ENCODE assay signal across 22 cellular contexts in the genomic region with DNA sequence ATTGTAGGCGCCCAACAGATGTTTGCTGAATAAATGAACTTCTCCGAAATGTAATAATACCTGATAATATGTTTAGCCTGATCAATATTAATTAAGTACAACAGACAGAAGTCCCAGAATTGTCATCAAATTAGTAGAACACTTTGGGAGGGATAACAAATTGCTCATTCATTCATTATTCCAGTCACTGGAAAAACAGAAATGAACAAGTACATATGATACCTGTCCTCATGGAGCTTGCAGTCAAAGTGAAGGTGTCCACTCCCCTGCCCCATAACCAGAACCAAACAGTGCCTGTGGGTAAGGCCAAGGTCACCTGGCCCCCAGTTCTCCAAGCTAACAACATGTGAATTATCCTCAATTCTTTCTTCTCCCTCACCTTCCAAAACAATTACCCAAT. TPM values are rescaled to one million over a fixed set of nuclear protein-coding genes. Genes with fewer than 3 reads are reported as not detected.
DNase-seq lines count a peak whose midpoint lies in the region; ATAC-seq, FAIRE-seq and TF ChIP-seq lines count a peak whose summit lies in the region.
"Had no signal": no experiment of that assay in that cellular context is flagged by ENCODE, and none has a peak within 500 bp of the region (broad histone marks: within the 10 kb centered on the region; RNA-seq: fewer than 3 reads in every experiment).

No MANE protein-coding gene starts in this region.

- no peak for TF ChIP-seq CTCF in Caco-2 (IDR thresholded peaks at IDR 0.05; ENCODE audit: insufficient read depth in 1 of 2, low read depth in 1 of 2, low read length in 1 of 2, severe bottlenecking in 1 of 2, unreplicated experiment in 1 of 2)
- no peak for TF ChIP-seq CTCF in MM.1S (IDR thresholded peaks at IDR 0.05; ENCODE audit: low read length)
- no peak for TF ChIP-seq CTCF in K562 (IDR thresholded peaks at IDR 0.05 in 2 of 3, conservative IDR thresholded peaks at IDR 0.05 in 1 of 3; ENCODE audit: insufficient read depth in 2 of 3, low read depth in 1 of 3, low read length in 3 of 3)
- TF ChIP-seq CTCF in testis (IDR thresholded peaks at IDR 0.05) = no peak

- H3K36me3 ChIP-seq in Caco-2 (ENCODE audit: control insufficient read depth, insufficient read depth, low read length) (no peaks in the 10 kb centered on the region), MM.1S (replicated peaks; ENCODE audit: insufficient read depth, low read length) (no peaks in the 10 kb centered on the region), K562 (ENCODE audit: control insufficient read depth, insufficient read depth, low read length) (no peaks in the 10 kb centered on the region), testis (ENCODE audit: low read depth, missing control alignments) (no peaks in the 10 kb centered on the region)
- H3K36me3 ChIP-seq: BLaER1 had no signal

- peak overlapping the region; percentile 88 for H3K27ac Mint-ChIP-seq in Caco-2 (ENCODE audit: unreplicated experiment)
- peak overlapping the region; percentile 40 for H3K27ac Mint-ChIP-seq in stimulated activated memory B cell treated with anti-CD40 and anti-IgM and Interleukin-4, amounts not matched to agents 10 μg/mL and 1 μg/mL and 100 μg/mL, for 72 hours
- H3K27ac Mint-ChIP-seq: B cell; CD8-positive, alpha-beta T cell; GM23338 had no signal

- H3K4me3 ChIP-seq in Caco-2 (ENCODE audit: low read depth, low read length) = no peak overlapping the region
- H3K4me3 ChIP-seq in MM.1S (ENCODE audit: low read length) = peak overlapping the region; percentile 56
- no peak overlapping the region for H3K4me3 ChIP-seq in K562
- no peak overlapping the region for H3K4me3 ChIP-seq in testis
- H3K4me3 ChIP-seq: BLaER1, GM23338 had no signal

- FAIRE-seq in K562 (lab: Jason Lieb, UNC) = no peak
- FAIRE-seq: A204.1, D721Med had no signal

- H3K9me2 ChIP-seq in MM.1S (replicated peaks; ENCODE audit: insufficient read depth, low read length) = no peaks in the 10 kb centered on the region

- peak overlapping the region; percentile 94 for H3K27ac ChIP-seq in MM.1S (ENCODE audit: low read length)
- no peak overlapping the region for H3K27ac ChIP-seq in K562 (ENCODE audit: extremely low read depth, low read depth, low read length)
- no peak overlapping the region for H3K27ac ChIP-seq in testis
- H3K27ac ChIP-seq: 22Rv1, BLaER1, C4-2B had no signal

- H3K27me3 ChIP-seq in Caco-2 (replicated peaks; ENCODE audit: control insufficient read depth, insufficient read depth, low read length) (no peaks in the 10 kb centered on the region), MM.1S (replicated peaks; ENCODE audit: insufficient read depth, low read length) (no peaks in the 10 kb centered on the region), K562 (ENCODE audit: control insufficient read depth in 2 of 2, insufficient read depth in 2 of 2, low read length in 2 of 2) (no peaks in the 10 kb centered on the region), testis (no peaks in the 10 kb centered on the region)
- H3K27me3 ChIP-seq: BLaER1 had no signal

- H3K9me3 Mint-ChIP-seq in Caco-2 (ENCODE audit: unreplicated experiment) = no peaks in the 10 kb centered on the region
- peaks cover 6% of the 10 kb centered on the region for H3K9me3 Mint-ChIP-seq in stimulated activated memory B cell treated with anti-CD40 and anti-IgM and Interleukin-4, amounts not matched to agents 10 μg/mL and 1 μg/mL and 100 μg/mL, for 72 hours
- H3K9me3 Mint-ChIP-seq: CD4-positive, CD25-positive, alpha-beta regulatory T cell; CD8-positive, alpha-beta T cell; GM23338; H9 had no signal

- H3K4me1 ChIP-seq in Caco-2 = peaks cover 94% of the 10 kb centered on the region
- peaks cover 63% of the 10 kb centered on the region for H3K4me1 ChIP-seq in MM.1S (ENCODE audit: low read length)
- H3K4me1 ChIP-seq in K562 (replicated peaks in 1 of 2; ENCODE audit: control insufficient read depth in 2 of 2, insufficient read depth in 2 of 2, low read length in 2 of 2) = peaks cover 7 to 27% of the 10 kb centered on the region in 2 experiments; a peak in 4 of 5 replicates
- no peaks in the 10 kb centered on the region for H3K4me1 ChIP-seq in testis
- H3K4me1 ChIP-seq: BLaER1 had no signal

- H3K9me1 ChIP-seq in K562 (ENCODE audit: control insufficient read depth, insufficient read depth, low read length) = no peaks in the 10 kb centered on the region

- in situ Hi-C loops in K562 (cut with MboI) = no loop called here

- no peak for TF ChIP-seq RAD21 in K562 (CRISPR knock-in tag; conservative IDR thresholded peaks at IDR 0.05 in 1 of 2, IDR thresholded peaks at IDR 0.05 in 1 of 2)

- ATAC-seq in K562 (no peak), HG03139 (IDR thresholded peaks at IDR 0.05; ENCODE audit: unreplicated experiment) (no peak)
- no peak for ATAC-seq in stimulated activated memory B cell treated with anti-CD40 and anti-IgM and Interleukin-4, amounts not matched to agents 10 μg/mL and 1 μg/mL and 100 μg/mL, for 72 hours
- ATAC-seq: CD8-positive, alpha-beta T cell; GM23338; HCT116 had no signal

- H3K4me1 Mint-ChIP-seq in Caco-2 (ENCODE audit: low read depth, unreplicated experiment) = peaks cover 52% of the 10 kb centered on the region
- H3K4me1 Mint-ChIP-seq in stimulated activated memory B cell treated with anti-CD40 and anti-IgM and Interleukin-4, amounts not matched to agents 10 μg/mL and 1 μg/mL and 100 μg/mL, for 72 hours = peaks cover 43% of the 10 kb centered on the region
- H3K4me1 Mint-ChIP-seq: GM23338 had no signal

- H4K20me1 ChIP-seq in MM.1S (ENCODE audit: insufficient read depth, low read length) (no peaks in the 10 kb centered on the region), K562 (replicated peaks; ENCODE audit: control insufficient read depth, insufficient read depth, low read length) (no peaks in the 10 kb centered on the region)
- H4K20me1 ChIP-seq: BLaER1 had no signal

- CTCF ChIA-PET in Caco-2 (lab: Charles Lee) (interaction anchor here (1.7 to 1.9 kb wide), 2 partner anchors 51 to 76 kb away, joined by 6 to 8 read pairs; no protein-coding TSS in a partner anchor), K562 (lab: Yijun Ruan, JAX; ENCODE audit: low intra/inter-chr PET ratio) (no interaction called here)

- 96% methylated on average over 2 of the region's 2 CpGs for WGBS in K562 (ENCODE audit: insufficient coverage, low coverage, missing lambda C conversion rate)
- WGBS in testis, 2 donors = 96 to 99% methylated on average over 2 of the region's 2 CpGs

- POLR2A ChIA-PET in Caco-2 (lab: Charles Lee) = no interaction called here
- POLR2A ChIA-PET in K562 (lab: Yijun Ruan, JAX) = interaction anchor here (0.7 to 1.3 kb wide), 3 partner anchors 16 to 31 kb away, joined by 3 to 4 read pairs (median 4); no protein-coding TSS in a partner anchor

- BruUV-seq in Caco-2 (replicated peaks; lab: Mats Ljungman, UMichigan) (no TSS peak), K562 (replicated peaks; lab: Mats Ljungman, UMichigan) (no TSS peak)

- peaks cover 29% of the 10 kb centered on the region for H3K36me3 Mint-ChIP-seq in Caco-2 (ENCODE audit: insufficient read depth, unreplicated experiment)
- H3K36me3 Mint-ChIP-seq in stimulated activated memory B cell treated with anti-CD40 and anti-IgM and Interleukin-4, amounts not matched to agents 10 μg/mL and 1 μg/mL and 100 μg/mL, for 72 hours = peaks cover 5% of the 10 kb centered on the region
- H3K36me3 Mint-ChIP-seq: CD4-positive, CD25-positive, alpha-beta regulatory T cell; CD8-positive, alpha-beta T cell had no signal

- intact Hi-C loops in Caco-2 (cut with micrococcal nuclease; ENCODE audit: unreplicated experiment) = no loop called here
- intact Hi-C loops in K562 (cut with micrococcal nuclease) = no loop called here
- intact Hi-C loops in testis (cut with DNase I; ENCODE audit: low total_unique reads) = no loop called here

- H3K4me3 Mint-ChIP-seq in Caco-2 (ENCODE audit: unreplicated experiment) = peak overlapping the region; percentile 62
- no peak overlapping the region for H3K4me3 Mint-ChIP-seq in stimulated activated memory B cell treated with anti-CD40 and anti-IgM and Interleukin-4, amounts not matched to agents 10 μg/mL and 1 μg/mL and 100 μg/mL, for 72 hours
- H3K4me3 Mint-ChIP-seq: B cell; CD8-positive, alpha-beta T cell; GM23338; H9 had no signal

- H2AFZ ChIP-seq in MM.1S (ENCODE audit: low read length) (no peak overlapping the region), K562 (ENCODE audit: low read depth, low read length) (no peak overlapping the region)
- H2AFZ ChIP-seq: GM23338 had no signal

- TF ChIP-seq POLR2A in K562 (conservative IDR thresholded peaks at IDR 0.05) (no peak), testis (IDR thresholded peaks at IDR 0.05) (no peak)

- H3K9me3 ChIP-seq in Caco-2 (no peaks in the 10 kb centered on the region), MM.1S (replicated peaks; ENCODE audit: insufficient read depth, low read length) (no peaks in the 10 kb centered on the region), K562 (replicated peaks; ENCODE audit: control insufficient read depth, insufficient read depth, low read depth, low read length) (no peaks in the 10 kb centered on the region), testis (no peaks in the 10 kb centered on the region)
- H3K9me3 ChIP-seq: BLaER1 had no signal

- H3K4me2 ChIP-seq in MM.1S (ENCODE audit: low read depth, low read length) (peak overlapping the region; percentile 80; the same call in 1 of the 2 replicates), K562 (ENCODE audit: insufficient read depth, low read length) (no peak overlapping the region)
- H3K4me2 ChIP-seq: BLaER1, GM23338 had no signal

- peaks cover 40% of the 10 kb centered on the region for H3F3A ChIP-seq in MM.1S (ENCODE audit: insufficient read depth, low read length)

- H3K79me2 ChIP-seq in MM.1S (ENCODE audit: low read length) (peaks cover 84% of the 10 kb centered on the region), K562 (ENCODE audit: control insufficient read depth, insufficient read depth, low read length) (peaks cover 51% of the 10 kb centered on the region)

- peak overlapping the region; percentile 53; the same call in 1 of the 2 replicates for H3K9ac ChIP-seq in MM.1S (ENCODE audit: low read length)
- H3K9ac ChIP-seq in K562 (ENCODE audit: insufficient read depth in 1 of 2, low read depth in 2 of 2, low read length in 2 of 2) = no peak overlapping the region
- H3K9ac ChIP-seq: BLaER1 had no signal

- no peak for DNase-seq in Caco-2
- DNase-seq in MM.1S = no peak
- no peak for DNase-seq in K562 (ENCODE audit: extremely low read depth in 1 of 4, low spot score in 3 of 4)
- no peak for DNase-seq in NCI-H2107 (lab: John Stamatoyannopoulos, UW)
- DNase-seq in DMS79 (lab: John Stamatoyannopoulos, UW) = no peak
- DNase-seq in testis = no peak
- DNase-seq: CD4-positive, CD25-positive, alpha-beta regulatory T cell; CD8-positive, alpha-beta T cell; DMS 273 treated with DMSO at 0.1 percent for 48 hours; DMS79 treated with DMSO at 0.1 percent for 48 hours; GF-D8; H9 had no signal

- no peaks in the 10 kb centered on the region for H3K27me3 Mint-ChIP-seq in Caco-2 (ENCODE audit: insufficient read depth, unreplicated experiment)
- no peaks in the 10 kb centered on the region for H3K27me3 Mint-ChIP-seq in stimulated activated memory B cell treated with anti-CD40 and anti-IgM and Interleukin-4, amounts not matched to agents 10 μg/mL and 1 μg/mL and 100 μg/mL, for 72 hours
- H3K27me3 Mint-ChIP-seq: B cell had no signal

- no peak for TF ChIP-seq EP300 in K562 (IDR thresholded peaks at IDR 0.05; ENCODE audit: low read length)

RNA-seq across cellular contexts. Expression of a gene that starts 42.8 kb away (rescaled TPM):
- total RNA-seq in Caco-2 (2022) (193 and 206 TPM in 2 replicates), K562 (2014; rRNA removed) (34.9 and 39.5 TPM in 2 replicates), K562 (2014; rRNA removed; fragmentation: Illumina TruSeq; extraction: Trizol) (46.2 and 46.3 TPM in 2 replicates), K562 (2015; rRNA removed; fragmentation: Illumina TruSeq; extraction: Trizol) (44.6 and 45.4 TPM in 2 replicates), K562 (2021) (50.7 and 60.2 TPM in 2 replicates), testis (10 to 100 TPM; 33.6 to 34.1 TPM)
- 172 and 277 TPM in 2 replicates for total RNA-seq in K562 (2011; cell fraction: chromatin; rRNA removed; ENCODE audit: low replicate concordance)
- total RNA-seq in K562 (2011; cell fraction: nucleolus; rRNA removed) = 94.2 and 97.4 TPM in 2 replicates
- total RNA-seq in K562 (2011; cell fraction: nucleoplasm; rRNA removed) = 114 and 123 TPM in 2 replicates
- polyA plus RNA-seq in K562 (2011; rRNA removed) (26.4 and 71.2 TPM in 2 replicates), K562 (2014; fragmentation: Illumina TruSeq; extraction: Trizol) (50.3 and 68.1 TPM in 2 replicates), K562 (2014; fragmentation: Nextera tagmentation; extraction: Ambion mirVana) (1 to 10 TPM; 2.1 to 2.6 TPM), K562 (2014; rRNA removed) (30.5 and 31.0 TPM in 2 replicates), testis (ENCODE audit: insufficient read depth, low read depth, low replicate concordance) (29.5 TPM)
- 26.0 and 47.6 TPM in 2 replicates for polyA plus RNA-seq in K562 (2011; cell fraction: cytosol; rRNA removed)
- 20.8 and 29.6 TPM in 2 replicates for polyA plus RNA-seq in K562 (2011; cell fraction: nucleus; rRNA removed)
- 52.4 and 65.3 TPM in 2 replicates for polyA plus RNA-seq in K562 (2012)
- polyA minus RNA-seq in K562 (2011; rRNA and poly(A)+ RNA removed) = 67.1 and 142 TPM in 2 replicates
- 34.9 and 59.8 TPM in 2 replicates for polyA minus RNA-seq in K562 (2011; cell fraction: cytosol; rRNA and poly(A)+ RNA removed)
- 57.5 and 69.2 TPM in 2 replicates for polyA minus RNA-seq in K562 (2011; cell fraction: nucleus; rRNA and poly(A)+ RNA removed)
